Comparison of ENCODE assay signal across 1 cellular context in the genomic region with DNA sequence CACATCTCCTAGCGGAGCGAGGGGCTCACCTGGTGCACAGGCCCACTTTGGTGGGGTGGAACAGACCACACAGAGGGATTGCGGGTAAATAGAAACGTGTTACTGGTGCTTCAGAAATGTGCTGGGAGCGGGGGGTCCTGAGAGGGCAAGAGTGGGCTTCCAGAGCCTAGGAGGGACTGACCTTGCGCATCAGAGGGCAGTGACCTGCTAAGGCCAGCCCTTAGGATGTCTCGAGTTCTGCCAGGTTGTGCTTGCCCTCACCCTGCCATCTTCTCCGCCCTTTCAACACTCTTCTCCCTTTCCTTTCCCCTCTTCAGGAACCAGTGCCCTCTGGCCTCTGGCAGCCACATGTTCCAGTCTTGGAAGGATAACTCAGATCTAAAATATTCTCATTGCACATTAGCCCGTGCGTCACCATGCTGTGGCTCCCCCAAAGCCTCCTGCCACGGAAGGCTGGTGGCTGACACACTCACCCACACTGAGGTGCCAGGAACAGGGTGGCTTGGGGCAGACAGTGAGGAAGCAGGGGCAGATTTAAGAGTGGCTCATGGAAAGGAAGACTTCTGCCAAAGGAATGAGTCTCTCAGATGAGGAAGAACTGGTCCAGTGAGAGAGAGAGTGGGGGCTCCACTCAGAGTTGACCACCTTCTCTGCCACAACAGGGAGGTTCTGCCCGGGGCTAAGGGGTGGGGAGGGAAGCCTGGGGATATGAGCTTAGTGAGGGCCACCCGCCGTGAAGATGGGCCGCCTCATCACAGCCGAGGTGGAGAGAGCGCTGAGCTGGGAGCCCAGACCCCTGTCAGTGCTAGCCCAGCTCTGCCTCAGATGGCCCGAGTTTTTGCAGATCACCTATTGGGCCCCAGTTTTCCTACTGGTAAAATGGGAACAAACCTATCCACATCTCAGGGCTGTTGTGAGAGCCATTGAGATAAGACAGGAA.
TF ChIP-seq lines count a peak whose summit lies in the region.

No MANE protein-coding gene starts in this region.

TF ChIP-seq in H1, 55 proteins besides CTCF, POLR2A, EP300 and RAD21:
- TF ChIP-seq CBX5 (IDR thresholded peaks at IDR 0.05; ENCODE audit: low read depth, low read length) (no peak), SP2 (IDR thresholded peaks at IDR 0.05; ENCODE audit: low read length) (no peak), SUZ12 (IDR thresholded peaks at IDR 0.05; ENCODE audit: low read length) (no peak), RFX5 (IDR thresholded peaks at IDR 0.05; ENCODE audit: borderline replicate concordance, low read depth, low read length) (no peak), EGR1 (IDR thresholded peaks at IDR 0.05; ENCODE audit: borderline replicate concordance, low read depth, low read length) (no peak), YY1 (IDR thresholded peaks at IDR 0.05; ENCODE audit: low read depth, low read length) (no peak), CHD2 (IDR thresholded peaks at IDR 0.05; ENCODE audit: low read length) (no peak), SP1 (IDR thresholded peaks at IDR 0.05; ENCODE audit: low read depth, low read length) (no peak), ZNF274 (IDR thresholded peaks at IDR 0.05; ENCODE audit: borderline replicate concordance, extremely low read depth, low read length) (no peak), TAF1 (IDR thresholded peaks at IDR 0.05; ENCODE audit: low read depth, low read length) (no peak), RNF2 (IDR thresholded peaks at IDR 0.05; ENCODE audit: borderline replicate concordance, low read depth, low read length, missing control alignments, poor library complexity, severe bottlenecking) (no peak)
- TF ChIP-seq, protein P1, sequence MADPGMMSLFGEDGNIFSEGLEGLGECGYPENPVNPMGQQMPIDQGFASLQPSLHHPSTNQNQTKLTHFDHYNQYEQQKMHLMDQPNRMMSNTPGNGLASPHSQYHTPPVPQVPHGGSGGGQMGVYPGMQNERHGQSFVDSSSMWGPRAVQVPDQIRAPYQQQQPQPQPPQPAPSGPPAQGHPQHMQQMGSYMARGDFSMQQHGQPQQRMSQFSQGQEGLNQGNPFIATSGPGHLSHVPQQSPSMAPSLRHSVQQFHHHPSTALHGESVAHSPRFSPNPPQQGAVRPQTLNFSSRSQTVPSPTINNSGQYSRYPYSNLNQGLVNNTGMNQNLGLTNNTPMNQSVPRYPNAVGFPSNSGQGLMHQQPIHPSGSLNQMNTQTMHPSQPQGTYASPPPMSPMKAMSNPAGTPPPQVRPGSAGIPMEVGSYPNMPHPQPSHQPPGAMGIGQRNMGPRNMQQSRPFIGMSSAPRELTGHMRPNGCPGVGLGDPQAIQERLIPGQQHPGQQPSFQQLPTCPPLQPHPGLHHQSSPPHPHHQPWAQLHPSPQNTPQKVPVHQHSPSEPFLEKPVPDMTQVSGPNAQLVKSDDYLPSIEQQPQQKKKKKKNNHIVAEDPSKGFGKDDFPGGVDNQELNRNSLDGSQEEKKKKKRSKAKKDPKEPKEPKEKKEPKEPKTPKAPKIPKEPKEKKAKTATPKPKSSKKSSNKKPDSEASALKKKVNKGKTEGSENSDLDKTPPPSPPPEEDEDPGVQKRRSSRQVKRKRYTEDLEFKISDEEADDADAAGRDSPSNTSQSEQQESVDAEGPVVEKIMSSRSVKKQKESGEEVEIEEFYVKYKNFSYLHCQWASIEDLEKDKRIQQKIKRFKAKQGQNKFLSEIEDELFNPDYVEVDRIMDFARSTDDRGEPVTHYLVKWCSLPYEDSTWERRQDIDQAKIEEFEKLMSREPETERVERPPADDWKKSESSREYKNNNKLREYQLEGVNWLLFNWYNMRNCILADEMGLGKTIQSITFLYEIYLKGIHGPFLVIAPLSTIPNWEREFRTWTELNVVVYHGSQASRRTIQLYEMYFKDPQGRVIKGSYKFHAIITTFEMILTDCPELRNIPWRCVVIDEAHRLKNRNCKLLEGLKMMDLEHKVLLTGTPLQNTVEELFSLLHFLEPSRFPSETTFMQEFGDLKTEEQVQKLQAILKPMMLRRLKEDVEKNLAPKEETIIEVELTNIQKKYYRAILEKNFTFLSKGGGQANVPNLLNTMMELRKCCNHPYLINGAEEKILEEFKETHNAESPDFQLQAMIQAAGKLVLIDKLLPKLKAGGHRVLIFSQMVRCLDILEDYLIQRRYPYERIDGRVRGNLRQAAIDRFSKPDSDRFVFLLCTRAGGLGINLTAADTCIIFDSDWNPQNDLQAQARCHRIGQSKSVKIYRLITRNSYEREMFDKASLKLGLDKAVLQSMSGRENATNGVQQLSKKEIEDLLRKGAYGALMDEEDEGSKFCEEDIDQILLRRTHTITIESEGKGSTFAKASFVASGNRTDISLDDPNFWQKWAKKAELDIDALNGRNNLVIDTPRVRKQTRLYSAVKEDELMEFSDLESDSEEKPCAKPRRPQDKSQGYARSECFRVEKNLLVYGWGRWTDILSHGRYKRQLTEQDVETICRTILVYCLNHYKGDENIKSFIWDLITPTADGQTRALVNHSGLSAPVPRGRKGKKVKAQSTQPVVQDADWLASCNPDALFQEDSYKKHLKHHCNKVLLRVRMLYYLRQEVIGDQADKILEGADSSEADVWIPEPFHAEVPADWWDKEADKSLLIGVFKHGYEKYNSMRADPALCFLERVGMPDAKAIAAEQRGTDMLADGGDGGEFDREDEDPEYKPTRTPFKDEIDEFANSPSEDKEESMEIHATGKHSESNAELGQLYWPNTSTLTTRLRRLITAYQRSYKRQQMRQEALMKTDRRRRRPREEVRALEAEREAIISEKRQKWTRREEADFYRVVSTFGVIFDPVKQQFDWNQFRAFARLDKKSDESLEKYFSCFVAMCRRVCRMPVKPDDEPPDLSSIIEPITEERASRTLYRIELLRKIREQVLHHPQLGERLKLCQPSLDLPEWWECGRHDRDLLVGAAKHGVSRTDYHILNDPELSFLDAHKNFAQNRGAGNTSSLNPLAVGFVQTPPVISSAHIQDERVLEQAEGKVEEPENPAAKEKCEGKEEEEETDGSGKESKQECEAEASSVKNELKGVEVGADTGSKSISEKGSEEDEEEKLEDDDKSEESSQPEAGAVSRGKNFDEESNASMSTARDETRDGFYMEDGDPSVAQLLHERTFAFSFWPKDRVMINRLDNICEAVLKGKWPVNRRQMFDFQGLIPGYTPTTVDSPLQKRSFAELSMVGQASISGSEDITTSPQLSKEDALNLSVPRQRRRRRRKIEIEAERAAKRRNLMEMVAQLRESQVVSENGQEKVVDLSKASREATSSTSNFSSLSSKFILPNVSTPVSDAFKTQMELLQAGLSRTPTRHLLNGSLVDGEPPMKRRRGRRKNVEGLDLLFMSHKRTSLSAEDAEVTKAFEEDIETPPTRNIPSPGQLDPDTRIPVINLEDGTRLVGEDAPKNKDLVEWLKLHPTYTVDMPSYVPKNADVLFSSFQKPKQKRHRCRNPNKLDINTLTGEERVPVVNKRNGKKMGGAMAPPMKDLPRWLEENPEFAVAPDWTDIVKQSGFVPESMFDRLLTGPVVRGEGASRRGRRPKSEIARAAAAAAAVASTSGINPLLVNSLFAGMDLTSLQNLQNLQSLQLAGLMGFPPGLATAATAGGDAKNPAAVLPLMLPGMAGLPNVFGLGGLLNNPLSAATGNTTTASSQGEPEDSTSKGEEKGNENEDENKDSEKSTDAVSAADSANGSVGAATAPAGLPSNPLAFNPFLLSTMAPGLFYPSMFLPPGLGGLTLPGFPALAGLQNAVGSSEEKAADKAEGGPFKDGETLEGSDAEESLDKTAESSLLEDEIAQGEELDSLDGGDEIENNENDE (IDR thresholded peaks at IDR 0.05; ENCODE audit: insufficient replicate concordance, low read length): no peak
- TF ChIP-seq, protein P2, sequence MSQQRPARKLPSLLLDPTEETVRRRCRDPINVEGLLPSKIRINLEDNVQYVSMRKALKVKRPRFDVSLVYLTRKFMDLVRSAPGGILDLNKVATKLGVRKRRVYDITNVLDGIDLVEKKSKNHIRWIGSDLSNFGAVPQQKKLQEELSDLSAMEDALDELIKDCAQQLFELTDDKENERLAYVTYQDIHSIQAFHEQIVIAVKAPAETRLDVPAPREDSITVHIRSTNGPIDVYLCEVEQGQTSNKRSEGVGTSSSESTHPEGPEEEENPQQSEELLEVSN (IDR thresholded peaks at IDR 0.05): no peak
- TF ChIP-seq, protein P3, sequence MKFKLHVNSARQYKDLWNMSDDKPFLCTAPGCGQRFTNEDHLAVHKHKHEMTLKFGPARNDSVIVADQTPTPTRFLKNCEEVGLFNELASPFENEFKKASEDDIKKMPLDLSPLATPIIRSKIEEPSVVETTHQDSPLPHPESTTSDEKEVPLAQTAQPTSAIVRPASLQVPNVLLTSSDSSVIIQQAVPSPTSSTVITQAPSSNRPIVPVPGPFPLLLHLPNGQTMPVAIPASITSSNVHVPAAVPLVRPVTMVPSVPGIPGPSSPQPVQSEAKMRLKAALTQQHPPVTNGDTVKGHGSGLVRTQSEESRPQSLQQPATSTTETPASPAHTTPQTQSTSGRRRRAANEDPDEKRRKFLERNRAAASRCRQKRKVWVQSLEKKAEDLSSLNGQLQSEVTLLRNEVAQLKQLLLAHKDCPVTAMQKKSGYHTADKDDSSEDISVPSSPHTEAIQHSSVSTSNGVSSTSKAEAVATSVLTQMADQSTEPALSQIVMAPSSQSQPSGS (IDR thresholded peaks at IDR 0.05; ENCODE audit: low read length): no peak
